ENCODE assay signal across 1 cellular context in genomic region chr10:61000769-61001730, GRCh38.
TF ChIP-seq lines count a peak whose summit lies in the region.

No MANE protein-coding gene starts in this region.

TF ChIP-seq in HepG2, 621 proteins besides CTCF, POLR2A, EP300 and RAD21 (continued from another document and continues in another):
- TF ChIP-seq ZNF646 (CRISPR knock-in tag; IDR thresholded peaks at IDR 0.05) (0 out of 2 replicates have a peak, but pooled peaks have one; percentile 35), BRF2 (CRISPR knock-in tag; IDR thresholded peaks at IDR 0.05) (no peak), PHF8 (CRISPR knock-in tag; IDR thresholded peaks at IDR 0.05) (peak; percentile 51; the same call in 1 of the 2 replicates), TCF12 (IDR thresholded peaks at IDR 0.05) (no peak), TCF12 (CRISPR knock-in tag; IDR thresholded peaks at IDR 0.05) (no peak), ASH2L (IDR thresholded peaks at IDR 0.05; ENCODE audit: insufficient read length, low read depth, low read length) (peak; percentile 65), THAP8 (CRISPR knock-in tag; IDR thresholded peaks at IDR 0.05; ENCODE audit: borderline replicate concordance) (no peak), FLYWCH1 (CRISPR knock-in tag; IDR thresholded peaks at IDR 0.05) (no peak), ZBTB8A (CRISPR knock-in tag; IDR thresholded peaks at IDR 0.05; ENCODE audit: borderline replicate concordance, low read depth) (no peak), HDAC1 (CRISPR knock-in tag; IDR thresholded peaks at IDR 0.05) (peak; percentile 51; the same call in 1 of the 2 replicates), ZSCAN21 (CRISPR knock-in tag; IDR thresholded peaks at IDR 0.05; ENCODE audit: borderline replicate concordance) (no peak), PHB2 (IDR thresholded peaks at IDR 0.05; ENCODE audit: partially characterized antibody) (no peak), RARA (CRISPR knock-in tag; IDR thresholded peaks at IDR 0.05) (peak; percentile 52; the same call in 1 of the 2 replicates), SIN3B (IDR thresholded peaks at IDR 0.05; ENCODE audit: low read length) (no peak), ZNF350 (CRISPR knock-in tag; IDR thresholded peaks at IDR 0.05; ENCODE audit: borderline replicate concordance, low read depth) (no peak), REPIN1 (CRISPR knock-in tag; IDR thresholded peaks at IDR 0.05; ENCODE audit: borderline replicate concordance, low read depth) (peak; percentile 69; the same call in 1 of the 2 replicates), SRSF9 (IDR thresholded peaks at IDR 0.05; ENCODE audit: borderline replicate concordance, insufficient read depth, low read depth, low read length, poor library complexity, severe bottlenecking) (no peak), ZNF749 (CRISPR knock-in tag; IDR thresholded peaks at IDR 0.05; ENCODE audit: borderline replicate concordance) (0 out of 2 replicates have a peak, but pooled peaks have one; percentile 30), HNRNPLL (IDR thresholded peaks at IDR 0.05; ENCODE audit: low read depth, low read length, poor library complexity, severe bottlenecking) (no peak), ZNF770 (CRISPR knock-in tag; IDR thresholded peaks at IDR 0.05) (no peak), HOXA3 (CRISPR knock-in tag; IDR thresholded peaks at IDR 0.05) (peak; percentile 45), XBP1 (CRISPR knock-in tag; IDR thresholded peaks at IDR 0.05) (no peak), CCDC6 (CRISPR knock-in tag; IDR thresholded peaks at IDR 0.05) (no peak; the same call in 1 of the 2 replicates), RXRB (CRISPR knock-in tag; IDR thresholded peaks at IDR 0.05; ENCODE audit: borderline replicate concordance) (no peak), ZNF7 (CRISPR knock-in tag; IDR thresholded peaks at IDR 0.05) (no peak), AFF4 (CRISPR knock-in tag; IDR thresholded peaks at IDR 0.05) (peak; percentile 38; the same call in 1 of the 2 replicates), ARNTL (CRISPR knock-in tag; IDR thresholded peaks at IDR 0.05) (no peak), ZFP36L1 (CRISPR knock-in tag; IDR thresholded peaks at IDR 0.05) (no peak), ZNF343 (CRISPR knock-in tag; IDR thresholded peaks at IDR 0.05) (no peak), ZNF724P (CRISPR knock-in tag; IDR thresholded peaks at IDR 0.05; ENCODE audit: borderline replicate concordance) (no peak), GATAD1 (CRISPR knock-in tag; IDR thresholded peaks at IDR 0.05) (0 out of 2 replicates have a peak, but pooled peaks have one; percentile 15), KMT2A (CRISPR knock-in tag; IDR thresholded peaks at IDR 0.05) (peak; percentile 46; the same call in 1 of the 2 replicates), PHF20 (CRISPR knock-in tag; IDR thresholded peaks at IDR 0.05) (no peak), CHCHD3 (CRISPR knock-in tag; IDR thresholded peaks at IDR 0.05) (no peak), ZFX (CRISPR knock-in tag; IDR thresholded peaks at IDR 0.05; ENCODE audit: low read depth) (0 out of 2 replicates have a peak, but pooled peaks have one; percentile 23), ZNF503 (CRISPR knock-in tag; IDR thresholded peaks at IDR 0.05) (no peak), ZZZ3 (CRISPR knock-in tag; IDR thresholded peaks at IDR 0.05; ENCODE audit: borderline replicate concordance) (no peak), ZNF337 (CRISPR knock-in tag; IDR thresholded peaks at IDR 0.05; ENCODE audit: borderline replicate concordance, low read depth) (no peak), ZFY (CRISPR knock-in tag; IDR thresholded peaks at IDR 0.05) (peak; percentile 12; the same call in 1 of the 2 replicates), SMYD3 (CRISPR knock-in tag; IDR thresholded peaks at IDR 0.05) (no peak), NBN (conservative IDR thresholded peaks at IDR 0.05) (no peak), ZNF570 (CRISPR knock-in tag; IDR thresholded peaks at IDR 0.05; ENCODE audit: borderline replicate concordance) (no peak), ZNF784 (CRISPR knock-in tag; IDR thresholded peaks at IDR 0.05; ENCODE audit: borderline replicate concordance) (no peak), ZBTB46 (CRISPR knock-in tag; IDR thresholded peaks at IDR 0.05; ENCODE audit: borderline replicate concordance) (no peak)
